ENCODE assay signal across 19 cellular contexts in genomic region chr22:19260804-19261203, GRCh38.
"Had no signal": no experiment of that assay in that cellular context is flagged by ENCODE, and none has a peak within 500 bp of the region (broad histone marks: within the 10 kb centered on the region; RNA-seq: fewer than 3 reads in every experiment).

No MANE protein-coding gene starts in this region.

- H3K27ac ChIP-seq: dorsolateral prefrontal cortex, neural progenitor cell, parathyroid adenoma, thoracic aorta, transverse colon had no signal

- H3K27me3 Mint-ChIP-seq: progenitor cell of endocrine pancreas; stimulated activated naive B cell treated with anti-CD40 and anti-IgM and Interleukin-4, amounts not matched to agents 10 μg/mL and 1 μg/mL and 100 μg/mL, for 72 hours had no signal

- H3K4me3 ChIP-seq: lung, neural progenitor cell, right lobe of liver, thoracic aorta, transverse colon, upper lobe of right lung, uterus had no signal

- H3K9me3 ChIP-seq: right lobe of liver, thoracic aorta, upper lobe of right lung, uterus had no signal

- ATAC-seq: right lobe of liver; stimulated activated naive B cell treated with anti-CD40 and anti-IgM and Interleukin-4, amounts not matched to agents 10 μg/mL and 1 μg/mL and 100 μg/mL, for 72 hours; upper lobe of right lung had no signal

- H3K27ac Mint-ChIP-seq: memory B cell; nephron; neural progenitor cell; progenitor cell of endocrine pancreas; stimulated activated naive B cell treated with anti-CD40 and anti-IgM and Interleukin-4, amounts not matched to agents 10 μg/mL and 1 μg/mL and 100 μg/mL, for 72 hours; stimulated activated naive CD8-positive, alpha-beta T cell treated with anti-CD3 and anti-CD28 coated beads, Interleukin-15, Interleukin-2, amounts not matched to agents 100 ng/mL and 50 ng/mL, for 24 hours had no signal

- H3K4me1 ChIP-seq: neural progenitor cell, parathyroid adenoma, upper lobe of right lung, uterus had no signal

- DNase-seq: cortex of kidney; dorsolateral prefrontal cortex; effector CD4-positive, alpha-beta T cell; right lobe of liver; small intestine; stimulated activated CD4-positive, alpha-beta T cell treated with anti-CD3 and anti-CD28 coated beads, Interleukin-15, amount 100 ng/mL, for 24 hours; stimulated activated CD4-positive, alpha-beta T cell treated with anti-CD3 and anti-CD28 coated beads, Interleukin-2, amount 100 ng/mL, for 48 hours; stimulated activated naive B cell treated with anti-CD40 and anti-IgM and Interleukin-4, amounts not matched to agents 10 μg/mL and 1 μg/mL and 100 μg/mL, for 72 hours; transverse colon; upper lobe of right lung; uterus had no signal

- H3K4me1 Mint-ChIP-seq: nephron, neural progenitor cell had no signal

- H3K27me3 ChIP-seq: dorsolateral prefrontal cortex, neural progenitor cell, right lobe of liver, transverse colon, upper lobe of right lung, uterus had no signal

- H3K4me3 Mint-ChIP-seq: memory B cell; nephron; neural progenitor cell; stimulated activated naive B cell treated with anti-CD40 and anti-IgM and Interleukin-4, amounts not matched to agents 10 μg/mL and 1 μg/mL and 100 μg/mL, for 72 hours; stimulated activated naive CD8-positive, alpha-beta T cell treated with anti-CD3 and anti-CD28 coated beads, Interleukin-15, Interleukin-2, amounts not matched to agents 100 ng/mL and 50 ng/mL, for 24 hours had no signal

- H3K36me3 ChIP-seq: neural progenitor cell, right lobe of liver, thoracic aorta, transverse colon, upper lobe of right lung, uterus had no signal
